7 cellular contexts compared by ENCODE assay signal in genomic region chr6:107458687-107459282, GRCh38. TPM values are rescaled to one million over a fixed set of nuclear protein-coding genes. Genes with fewer than 3 reads are reported as not detected.
DNase-seq lines count a peak whose midpoint lies in the region; ATAC-seq and TF ChIP-seq lines count a peak whose summit lies in the region.

No MANE protein-coding gene starts in this region.

- H3K9me3 ChIP-seq in HUES6 (ENCODE audit: control insufficient read depth, insufficient read depth, low read depth, low read length) (no peaks in the 10 kb centered on the region), liver (ENCODE audit: control insufficient read depth in 4 of 4, low read length in 3 of 4) (no peaks in the 10 kb centered on the region)

- no peaks in the 10 kb centered on the region for H3K4me1 ChIP-seq in HUES6 (ENCODE audit: control insufficient read depth, insufficient read depth, low read length)
- H3K4me1 ChIP-seq in liver (ENCODE audit: control insufficient read depth in 4 of 4, insufficient read depth in 4 of 4, low read length in 3 of 4): peaks cover 4 to 30% (median 14%) of the 10 kb centered on the region in 4 donors

- H3K27ac ChIP-seq in HUES6 (ENCODE audit: low read depth, low read length): no peak overlapping the region
- peak overlapping the region; percentile 94 for H3K27ac ChIP-seq in liver (ENCODE audit: low read depth in 1 of 2, low read length in 2 of 2)

- no peak for TF ChIP-seq RAD21 in liver (IDR thresholded peaks at IDR 0.05)

- H3K9me3 Mint-ChIP-seq in stimulated activated naive CD8-positive, alpha-beta T cell treated with anti-CD3 and anti-CD28 coated beads, Interleukin-15, amount 100 ng/mL, for 72 hours: no peaks in the 10 kb centered on the region

- no peaks in the 10 kb centered on the region for H3K27me3 Mint-ChIP-seq in stimulated activated naive CD8-positive, alpha-beta T cell treated with anti-CD3 and anti-CD28 coated beads, Interleukin-15, amount 100 ng/mL, for 72 hours

- TF ChIP-seq CTCF in liver (IDR thresholded peaks at IDR 0.05; ENCODE audit: low read depth, low read length, missing input control): no peak

- DNase-seq in T follicular helper cell (ENCODE audit: low read depth): peak; percentile 1
- DNase-seq in cerebellum (ENCODE audit: low spot score): peak; percentile 15
- DNase-seq in stimulated activated naive CD8-positive, alpha-beta T cell treated with anti-CD3 and anti-CD28 coated beads, Interleukin-15, amount 100 ng/mL, for 72 hours: no peak

- ATAC-seq in GM21526 (IDR thresholded peaks at IDR 0.05; ENCODE audit: low FRiP score, unreplicated experiment): peak; percentile 30
- peak; percentile 42 for ATAC-seq in stimulated activated naive CD8-positive, alpha-beta T cell treated with anti-CD3 and anti-CD28 coated beads, Interleukin-15, amount 100 ng/mL, for 72 hours

- 1% methylated on average over 29 of the region's 29 CpGs for WGBS in liver

- H3K4me3 ChIP-seq in GM08714 (ENCODE audit: low read length): peak overlapping the region; percentile 87
- peak overlapping the region; percentile 93 for H3K4me3 ChIP-seq in HUES6 (ENCODE audit: low read depth, low read length)
- H3K4me3 ChIP-seq in liver (ENCODE audit: low read depth in 1 of 3, low read length in 3 of 3): peak overlapping the region; percentile 71 to 98 (median 94)

- H3K27me3 ChIP-seq in HUES6 (ENCODE audit: control insufficient read depth, insufficient read depth, low read length): no peaks in the 10 kb centered on the region
- no peaks in the 10 kb centered on the region for H3K27me3 ChIP-seq in liver (ENCODE audit: control insufficient read depth in 4 of 4, insufficient read depth in 4 of 4, low read length in 3 of 4)

- peaks cover 29% of the 10 kb centered on the region for H3K4me1 Mint-ChIP-seq in stimulated activated naive CD8-positive, alpha-beta T cell treated with anti-CD3 and anti-CD28 coated beads, Interleukin-15, amount 100 ng/mL, for 72 hours

- H3K9ac ChIP-seq in HUES6 (ENCODE audit: low read length): peak overlapping the region; percentile 71
- peak overlapping the region; percentile 90 to 100 for H3K9ac ChIP-seq in liver (ENCODE audit: low read depth in 1 of 2, low read length in 2 of 2)

- peak overlapping the region; percentile 97 to 98 for H3K4me3 Mint-ChIP-seq in stimulated activated naive CD8-positive, alpha-beta T cell treated with anti-CD3 and anti-CD28 coated beads, Interleukin-15, amount 100 ng/mL, for 72 hours

- H3K36me3 ChIP-seq in HUES6 (ENCODE audit: control insufficient read depth, insufficient read depth, low read length) (no peaks in the 10 kb centered on the region), liver (ENCODE audit: control insufficient read depth in 4 of 4, insufficient read depth in 3 of 4, low read depth in 1 of 4, low read length in 3 of 4) (no peaks in the 10 kb centered on the region)

- peak overlapping the region; percentile 96 to 97 for H3K27ac Mint-ChIP-seq in stimulated activated naive CD8-positive, alpha-beta T cell treated with anti-CD3 and anti-CD28 coated beads, Interleukin-15, amount 100 ng/mL, for 72 hours

TF ChIP-seq in liver, 16 proteins besides CTCF, POLR2A, EP300 and RAD21:
- no peak for TF ChIP-seq JUND (IDR thresholded peaks at IDR 0.05)
- no peak for TF ChIP-seq SP1 (IDR thresholded peaks at IDR 0.05)

RNA-seq across cellular contexts. Expression of gene PDSS2, which starts 0.6 kb away (rescaled TPM):
- total RNA-seq in cerebellum (9.3 TPM), liver (10 to 100 TPM; 10.5 to 20.9 TPM)
- 10 to 100 TPM; 14.6 to 17.5 TPM for polyA plus RNA-seq in liver

RNA-seq across cellular contexts. Expression of gene SOBP, which starts 31.1 kb away (rescaled TPM):
- total RNA-seq in cerebellum (30.9 TPM), liver (1 to 10 TPM; 2.3 to 5.4 TPM)
- polyA plus RNA-seq in liver: 1 to 10 TPM in 1 of 2 donors, under 1 TPM in 1; 0.99 to 1.5 TPM

Comparison
In these comparisons a context has a peak if more than half of its experiments do, and no peak if none do; other contexts are left out.
1. DNase-seq: peak in T follicular helper cell (single experiment) and cerebellum (single experiment); none in stimulated activated naive CD8-positive, alpha-beta T cell treated with anti-CD3 and anti-CD28 coated beads, Interleukin-15, amount 100 ng/mL, for 72 hours (0 of 2).
2. Peak in every context shown above with its lines, with median percentiles within 50 percentile points of each other: H3K4me3 ChIP-seq.